1 cellular context compared by ENCODE assay signal in genomic region chr10:44959243-44960097, GRCh38.
TF ChIP-seq lines count a peak whose summit lies in the region.

RASSF4 (plus strand) TSS chr10:44959802; CDS start chr10:44970203, 10,401 bp downstream.

TF ChIP-seq in K562, 482 proteins besides CTCF, POLR2A, EP300 and RAD21 (continued from another document and continues in another):
- TF ChIP-seq ATF2 (CRISPR knock-in tag; IDR thresholded peaks at IDR 0.05) (no peak), RFX7 (CRISPR knock-in tag; IDR thresholded peaks at IDR 0.05) (no peak), SRF (CRISPR knock-in tag; IDR thresholded peaks at IDR 0.05) (peak in 1 of 2 experiments; percentile 75; a peak in 1 of 4 replicates), VEZF1 (CRISPR knock-in tag; IDR thresholded peaks at IDR 0.05) (peak; percentile 60), HDAC1 (IDR thresholded peaks at IDR 0.05) (peak in 1 of 2 experiments; percentile 80; a peak in 2 of 4 replicates), TAL1 (IDR thresholded peaks at IDR 0.05) (peak; percentile 56), NR2C1 (IDR thresholded peaks at IDR 0.05) (no peak), NR2C1 (tag; IDR thresholded peaks at IDR 0.05) (no peak), ZNF282 (CRISPR knock-in tag; IDR thresholded peaks at IDR 0.05) (no peak), ZBTB12 (CRISPR knock-in tag; IDR thresholded peaks at IDR 0.05) (no peak), ZNF584 (CRISPR knock-in tag; IDR thresholded peaks at IDR 0.05; ENCODE audit: low read depth) (no peak), KLF1 (tag; IDR thresholded peaks at IDR 0.05) (0 out of 2 replicates have a peak, but pooled peaks have one; percentile 38), SOX6 (IDR thresholded peaks at IDR 0.05) (peak; percentile 54), E2F6 (IDR thresholded peaks at IDR 0.05; ENCODE audit: borderline replicate concordance in 1 of 2, extremely low read depth in 1 of 2, insufficient read depth in 1 of 2, insufficient read length in 1 of 2, low read depth in 1 of 2, low read length in 1 of 2, poor library complexity in 1 of 2, severe bottlenecking in 1 of 2) (peak in 1 of 2 experiments; percentile 58), ZNF76 (CRISPR knock-in tag; IDR thresholded peaks at IDR 0.05; ENCODE audit: borderline replicate concordance) (peak; percentile 77; the same call in 1 of the 2 replicates), MEIS2 (IDR thresholded peaks at IDR 0.05; ENCODE audit: partially characterized antibody) (peak; percentile 48), PRPF4 (IDR thresholded peaks at IDR 0.05; ENCODE audit: insufficient read depth, low read depth, low read length, poor library complexity, severe bottlenecking) (no peak), MLLT1 (IDR thresholded peaks at IDR 0.05) (no peak), TEAD4 (IDR thresholded peaks at IDR 0.05; ENCODE audit: low read length) (peak; percentile 70), TEAD4 (CRISPR knock-in tag; IDR thresholded peaks at IDR 0.05; ENCODE audit: borderline replicate concordance) (no peak), GABPB1 (CRISPR knock-in tag; IDR thresholded peaks at IDR 0.05) (peak; percentile 62; the same call in 1 of the 2 replicates), TARDBP (IDR thresholded peaks at IDR 0.05) (0 out of 2 replicates have a peak, but pooled peaks have one; percentile 87), L3MBTL2 (IDR thresholded peaks at IDR 0.05) (peak; percentile 56; the same call in 1 of the 2 replicates), GABPA (tag; conservative IDR thresholded peaks at IDR 0.05; ENCODE audit: low read depth) (0 out of 2 replicates have a peak, but pooled peaks have one; percentile 25), ATF1 (CRISPR knock-in tag; IDR thresholded peaks at IDR 0.05) (no peak), ATF1 (tag; IDR thresholded peaks at IDR 0.05) (peak; percentile 46; the same call in 1 of the 2 replicates), U2AF1 (optimal IDR thresholded peaks at IDR 0.05; ENCODE audit: low read depth, low read length) (peak; percentile 23), CEBPB (tag; IDR thresholded peaks at IDR 0.05) (peak; percentile 64; the same call in 1 of the 2 replicates), NFE2L1 (tag; IDR thresholded peaks at IDR 0.05; ENCODE audit: borderline replicate concordance, low read depth) (no peak), POLR2G (IDR thresholded peaks at IDR 0.05; ENCODE audit: low read depth, low read length) (peak; percentile 77), ETS1 (conservative IDR thresholded peaks at IDR 0.05; ENCODE audit: control insufficient read depth, low read depth, low read length) (no peak; the same call in 1 of the 2 replicates), NRF1 (conservative IDR thresholded peaks at IDR 0.05 in 1 of 2, IDR thresholded peaks at IDR 0.05 in 1 of 2) (peak; percentile 95 to 96), FOXM1 (IDR thresholded peaks at IDR 0.05; ENCODE audit: low read depth) (no peak), FOXM1 (CRISPR knock-in tag; IDR thresholded peaks at IDR 0.05; ENCODE audit: low read depth) (0 out of 2 replicates have a peak, but pooled peaks have one; percentile 46), ZNF740 (CRISPR knock-in tag; IDR thresholded peaks at IDR 0.05) (peak; percentile 11; the same call in 1 of the 2 replicates), ZNF740 (tag; IDR thresholded peaks at IDR 0.05) (no peak), ATF4 (CRISPR knock-in tag; IDR thresholded peaks at IDR 0.05) (peak; percentile 35; the same call in 1 of the 2 replicates), RNF2 (IDR thresholded peaks at IDR 0.05) (peak; percentile 22; the same call in 1 of the 2 replicates), CHD4 (IDR thresholded peaks at IDR 0.05; ENCODE audit: insufficient read depth, insufficient replicate concordance, low read depth, low read length, poor library complexity, severe bottlenecking) (no peak), TCF3 (CRISPR knock-in tag; IDR thresholded peaks at IDR 0.05) (peak; percentile 59), BCOR (IDR thresholded peaks at IDR 0.05) (peak; percentile 45; the same call in 1 of the 2 replicates), HDAC2 (IDR thresholded peaks at IDR 0.05) (peak; percentile 83; the same call in 1 of the 2 replicates), CTBP1 (IDR thresholded peaks at IDR 0.05; ENCODE audit: borderline replicate concordance) (peak; percentile 78; the same call in 1 of the 2 replicates), CXXC5 (CRISPR knock-in tag; IDR thresholded peaks at IDR 0.05) (peak; percentile 62; the same call in 1 of the 2 replicates), ZNF639 (CRISPR knock-in tag; conservative IDR thresholded peaks at IDR 0.05 in 1 of 2, IDR thresholded peaks at IDR 0.05 in 1 of 2) (peak in 1 of 2 experiments; percentile 89; a peak in 2 of 4 replicates), ESRRA (IDR thresholded peaks at IDR 0.05; ENCODE audit: borderline replicate concordance, low read depth) (0 out of 2 replicates have a peak, but pooled peaks have one; percentile 32), SMAD4 (CRISPR knock-in tag; conservative IDR thresholded peaks at IDR 0.05) (peak; percentile 77), ZNF253 (CRISPR knock-in tag; conservative IDR thresholded peaks at IDR 0.05) (no peak), PHF8 (IDR thresholded peaks at IDR 0.05; ENCODE audit: borderline replicate concordance, low read length) (peak; percentile 80), PCBP1 (IDR thresholded peaks at IDR 0.05; ENCODE audit: low read depth, low read length, poor library complexity, severe bottlenecking) (peak; percentile 39), ZNF436 (CRISPR knock-in tag; IDR thresholded peaks at IDR 0.05) (no peak), ZFX (CRISPR knock-in tag; IDR thresholded peaks at IDR 0.05) (peak; percentile 89), ZNF212 (CRISPR knock-in tag; IDR thresholded peaks at IDR 0.05) (0 out of 2 replicates have a peak, but pooled peaks have one; percentile 26), ZFPM2 (CRISPR knock-in tag; IDR thresholded peaks at IDR 0.05) (0 out of 2 replicates have a peak, but pooled peaks have one; percentile 30), RBM14 (IDR thresholded peaks at IDR 0.05; ENCODE audit: borderline replicate concordance, insufficient read depth, low read depth, low read length) (no peak), ZNF79 (CRISPR knock-in tag; IDR thresholded peaks at IDR 0.05; ENCODE audit: low read depth) (no peak), ZFP30 (CRISPR knock-in tag; IDR thresholded peaks at IDR 0.05; ENCODE audit: borderline replicate concordance) (no peak), POLR2B (IDR thresholded peaks at IDR 0.05; ENCODE audit: low read depth, partially characterized antibody) (peak; percentile 41), STAG1 (CRISPR knock-in tag; IDR thresholded peaks at IDR 0.05; ENCODE audit: borderline replicate concordance) (no peak), ZNF121 (CRISPR knock-in tag; conservative IDR thresholded peaks at IDR 0.05) (no peak), POLR2AphosphoS5 (IDR thresholded peaks at IDR 0.05; ENCODE audit: control insufficient read depth, insufficient read depth, low read depth, low read length) (0 out of 2 replicates have a peak, but pooled peaks have one; percentile 32), HNRNPLL (IDR thresholded peaks at IDR 0.05; ENCODE audit: low read depth, low read length, poor library complexity, severe bottlenecking) (peak; percentile 63), SUPT5H (IDR thresholded peaks at IDR 0.05) (peak; percentile 35; the same call in 1 of the 2 replicates), MNT (conservative IDR thresholded peaks at IDR 0.05) (0 out of 4 replicates have a peak, but pooled peaks of 1 of the 2 experiments have one; percentile 21)
